Comparison of ENCODE assay signal across 13 cellular contexts in the genomic region with DNA sequence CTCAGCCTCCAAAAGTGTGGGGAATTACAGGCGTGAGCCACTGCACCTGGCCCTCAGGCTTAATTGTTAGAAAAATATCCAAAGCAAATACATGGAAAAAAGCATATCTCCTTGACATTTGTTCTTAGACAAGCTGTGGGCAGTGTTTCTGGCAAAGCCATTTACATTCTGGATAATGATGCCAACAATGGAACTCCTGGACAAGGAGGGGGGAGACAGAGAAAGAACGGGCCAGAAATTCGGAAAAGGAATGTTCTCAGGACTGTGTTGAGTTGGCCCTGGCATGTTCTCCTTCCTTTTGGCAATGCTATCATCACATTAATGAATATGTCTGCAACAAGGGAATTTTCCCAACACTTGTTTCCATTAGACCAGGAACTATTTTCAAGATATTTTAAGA.
DNase-seq lines count a peak whose midpoint lies in the region; FAIRE-seq and TF ChIP-seq lines count a peak whose summit lies in the region.
"Had no signal": no experiment of that assay in that cellular context is flagged by ENCODE, and none has a peak within 500 bp of the region (broad histone marks: within the 10 kb centered on the region; RNA-seq: fewer than 3 reads in every experiment).

No MANE protein-coding gene starts in this region.

- WGBS in lower leg skin, 2 donors, result 18 to 22% methylated on average over 3 of the region's 3 CpGs
- 47 to 56% methylated on average over 3 of the region's 3 CpGs for WGBS in tibial nerve, 2 donors

- DNase-seq in NCI-H69 (lab: John Stamatoyannopoulos, UW) (peak; percentile 73), cerebellum (ENCODE audit: low spot score) (peak; percentile 17), lower leg skin (ENCODE audit: low spot score in 2 of 2) (peak; percentile 32 to 39), tibial nerve (ENCODE audit: low spot score in 2 of 2) (peak in 1 of 2 donors; percentile 56), H54 (ENCODE audit: insufficient read length, low spot score) (no peak), EL (no peak), OCI-M2 (lab: John Stamatoyannopoulos, UW; ENCODE audit: unreplicated experiment) (no peak), H4 (ENCODE audit: low spot score) (no peak)
- DNase-seq: central memory CD4-positive, alpha-beta T cell; NCI-H2227 treated with DMSO at 0.1 percent for 48 hours; stimulated activated naive CD4-positive, alpha-beta T cell treated with Interleukin-2 at 50 U/mL for 16 hours had no signal

- H3K36me3 ChIP-seq in tibial nerve, result no peaks in the 10 kb centered on the region

- H3K4me3 ChIP-seq in lower leg skin (ENCODE audit: low read depth, poor library complexity, severe bottlenecking), result no peak overlapping the region
- no peak overlapping the region for H3K4me3 ChIP-seq in tibial nerve
- H3K4me3 ChIP-seq: GM12878 had no signal

- peak overlapping the region in 3 of 4 donors; percentile 15 to 75 (median 23) for H3K27ac ChIP-seq in tibial nerve
- H3K27ac ChIP-seq: VCaP had no signal

- TF ChIP-seq POLR2A in lower leg skin (IDR thresholded peaks at IDR 0.05) (no peak), tibial nerve (IDR thresholded peaks at IDR 0.05) (no peak), H54 (IDR thresholded peaks at IDR 0.05; ENCODE audit: low read depth, low read length) (no peak)

- intact Hi-C loops in lower leg skin (cut with DNase I; ENCODE audit: low total_unique reads), result no loop called here

- peak in 1 of 2 donors; percentile 29 for TF ChIP-seq EP300 in tibial nerve (IDR thresholded peaks at IDR 0.05)

- H3K27me3 ChIP-seq in tibial nerve, result no peaks in the 10 kb centered on the region

- no peaks in the 10 kb centered on the region for H3K9me3 ChIP-seq in tibial nerve

- TF ChIP-seq CTCF in lower leg skin (IDR thresholded peaks at IDR 0.05) (no peak), tibial nerve (IDR thresholded peaks at IDR 0.05) (no peak)

- H3K4me1 ChIP-seq in tibial nerve, result peaks cover 0 to 77% (median 40%) of the 10 kb centered on the region in 4 donors

- no peak for FAIRE-seq in H54 (lab: Jason Lieb, UNC)
- FAIRE-seq: GM12878 had no signal

Comparison
In these comparisons a context has a peak if more than half of its experiments do, and no peak if none do; other contexts are left out.
1. DNase-seq: peak in NCI-H69 (single experiment), cerebellum (single experiment) and lower leg skin (2 of 2); none in H54 (single experiment), EL (single experiment), OCI-M2 (single experiment) and H4 (single experiment).